In the genomic region with DNA sequence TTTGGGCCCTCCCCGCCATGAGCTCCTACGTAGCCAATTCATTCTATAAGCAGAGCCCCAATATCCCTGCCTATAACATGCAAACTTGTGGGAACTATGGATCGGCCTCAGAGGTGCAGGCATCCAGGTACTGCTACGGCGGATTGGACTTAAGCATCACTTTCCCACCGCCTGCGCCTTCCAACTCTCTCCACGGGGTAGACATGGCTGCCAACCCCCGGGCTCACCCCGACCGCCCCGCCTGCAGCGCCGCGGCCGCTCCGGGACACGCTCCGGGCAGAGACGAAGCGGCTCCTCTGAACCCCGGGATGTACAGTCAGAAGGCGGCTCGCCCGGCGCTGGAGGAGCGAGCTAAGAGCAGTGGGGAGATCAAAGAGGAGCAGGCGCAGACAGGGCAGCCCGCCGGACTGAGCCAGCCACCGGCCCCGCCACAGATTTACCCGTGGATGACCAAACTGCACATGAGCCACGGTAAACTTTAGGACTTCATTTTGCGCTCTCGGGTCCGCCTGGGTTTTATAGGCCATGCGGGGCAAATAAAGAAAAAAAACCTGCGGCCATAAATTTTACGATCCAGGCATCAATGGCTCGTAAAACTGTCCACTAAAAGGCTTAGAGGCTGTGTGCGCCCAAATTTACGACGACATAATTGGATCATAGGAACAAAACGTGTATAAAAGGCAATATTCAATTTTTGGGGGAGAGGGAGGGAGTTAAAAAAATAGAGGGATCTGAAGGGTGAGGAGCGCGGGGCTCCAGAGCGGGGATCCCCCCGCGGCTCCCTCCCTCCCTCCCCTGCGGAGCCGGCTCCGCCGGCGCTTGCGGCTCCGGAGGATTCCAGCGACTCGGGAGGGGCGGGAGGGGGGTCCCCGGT, we compare ENCODE assay signal across 8 cellular contexts. TPM values are rescaled to one million over a fixed set of nuclear protein-coding genes. Genes with fewer than 3 reads are reported as not detected.
DNase-seq lines count a peak whose midpoint lies in the region; ATAC-seq, FAIRE-seq and TF ChIP-seq lines count a peak whose summit lies in the region.

No MANE protein-coding gene starts in this region.

- H3K27me3 ChIP-seq in hepatocyte (peaks cover 73% of the 10 kb centered on the region), thoracic aorta (replicated peaks; ENCODE audit: insufficient read depth) (no peaks in the 10 kb centered on the region)

- H3K4me1 ChIP-seq in hepatocyte (ENCODE audit: insufficient read depth), result peaks cover 40% of the 10 kb centered on the region
- peaks cover 0 to 11% of the 10 kb centered on the region in 2 donors for H3K4me1 ChIP-seq in thoracic aorta (ENCODE audit: control insufficient read depth in 1 of 2, low read depth in 2 of 2)

- H3K4me3 ChIP-seq in hepatocyte, result peak overlapping the region; percentile 0
- H3K4me3 ChIP-seq in thoracic aorta, result peak overlapping the region; percentile 64

- H3K27ac Mint-ChIP-seq in activated CD8-positive, alpha-beta memory T cell treated with anti-CD3 and anti-CD28 coated beads, Interleukin-2, amount 10 ng/mL, durations not matched to agents 7 days and 5 days, result no peak overlapping the region

- 4% methylated on average over 55 of the region's 61 CpGs for WGBS in hepatocyte (ENCODE audit: low lambda C conversion rate, missing lambda C conversion rate)

- peak; percentile 40 for ATAC-seq in activated CD8-positive, alpha-beta memory T cell treated with anti-CD3 and anti-CD28 coated beads, Interleukin-2, amount 10 ng/mL, durations not matched to agents 7 days and 5 days
- ATAC-seq in thoracic aorta (ENCODE audit: insufficient number of reproducible peaks, low FRiP score, low read depth) (no peak), left lobe of liver (no peak)

- H3K36me3 Mint-ChIP-seq in activated CD8-positive, alpha-beta memory T cell treated with anti-CD3 and anti-CD28 coated beads, Interleukin-2, amount 10 ng/mL, durations not matched to agents 7 days and 5 days, result no peaks in the 10 kb centered on the region

- H3K9me2 ChIP-seq in hepatocyte (replicated peaks; ENCODE audit: insufficient read depth), result no peaks in the 10 kb centered on the region

- CTCF ChIA-PET in activated CD8-positive, alpha-beta memory T cell treated with anti-CD3 and anti-CD28 coated beads, Interleukin-2, amount 10 ng/mL, durations not matched to agents 7 days and 5 days (lab: Charles Lee), result interaction anchor here (0.6 to 15.1 kb wide), 36 partner anchors 8 to 288 kb away, joined by 3 to 229 read pairs (median 7); a partner anchor contains a TSS

- peak overlapping the region; percentile 79 for H3K4me2 ChIP-seq in hepatocyte

- no peak for TF ChIP-seq CTCF in hepatocyte (IDR thresholded peaks at IDR 0.05; ENCODE audit: poor library complexity)
- no peak for TF ChIP-seq CTCF in thoracic aorta (IDR thresholded peaks at IDR 0.05)

- no peak for FAIRE-seq in frontal cortex (lab: Jason Lieb, UNC)

- no peak overlapping the region for H2AFZ ChIP-seq in hepatocyte

- peak overlapping the region; percentile 2 for H3K27ac ChIP-seq in hepatocyte
- no peak overlapping the region for H3K27ac ChIP-seq in thoracic aorta

- no peak for DNase-seq in activated CD8-positive, alpha-beta memory T cell treated with anti-CD3 and anti-CD28 coated beads, Interleukin-2, amount 10 ng/mL, durations not matched to agents 7 days and 5 days
- no peak for DNase-seq in activated CD8-positive, alpha-beta memory T cell treated with anti-CD3 and anti-CD28 coated beads, Interleukin-2, amount 50 U/mL, for 48 hours
- DNase-seq in SW480 (ENCODE audit: low spot score) (peak; percentile 89), hepatocyte (ENCODE audit: low spot score) (peak; percentile 84), thoracic aorta (ENCODE audit: low spot score) (no peak), frontal cortex (ENCODE audit: low spot score in 2 of 2) (no peak), pons (ENCODE audit: low spot score) (no peak), left lobe of liver (ENCODE audit: low spot score) (no peak)

- H3K36me3 ChIP-seq in hepatocyte (replicated peaks; ENCODE audit: insufficient read depth, low read depth) (no peaks in the 10 kb centered on the region), thoracic aorta (peaks cover 3% of the 10 kb centered on the region)

- no peaks in the 10 kb centered on the region for H4K20me1 ChIP-seq in hepatocyte (ENCODE audit: insufficient read depth, poor library complexity, severe bottlenecking)

- H3K4me3 Mint-ChIP-seq in activated CD8-positive, alpha-beta memory T cell treated with anti-CD3 and anti-CD28 coated beads, Interleukin-2, amount 10 ng/mL, durations not matched to agents 7 days and 5 days, result peak overlapping the region; percentile 49

- no peaks in the 10 kb centered on the region for H3K79me2 ChIP-seq in hepatocyte

- H3K9me3 Mint-ChIP-seq in activated CD8-positive, alpha-beta memory T cell treated with anti-CD3 and anti-CD28 coated beads, Interleukin-2, amount 10 ng/mL, durations not matched to agents 7 days and 5 days (ENCODE audit: low read depth), result no peaks in the 10 kb centered on the region

- H3K9me3 ChIP-seq in hepatocyte (ENCODE audit: low read depth) (no peaks in the 10 kb centered on the region), thoracic aorta (no peaks in the 10 kb centered on the region)

- H3K4me1 Mint-ChIP-seq in activated CD8-positive, alpha-beta memory T cell treated with anti-CD3 and anti-CD28 coated beads, Interleukin-2, amount 10 ng/mL, durations not matched to agents 7 days and 5 days, result peaks cover 22% of the 10 kb centered on the region

- peaks cover 91% of the 10 kb centered on the region for H3K27me3 Mint-ChIP-seq in activated CD8-positive, alpha-beta memory T cell treated with anti-CD3 and anti-CD28 coated beads, Interleukin-2, amount 10 ng/mL, durations not matched to agents 7 days and 5 days

RNA-seq across cellular contexts. Expression of a gene that starts 0.5 kb away (rescaled TPM):
- total RNA-seq in activated CD8-positive, alpha-beta memory T cell treated with anti-CD3 and anti-CD28 coated beads, Interleukin-2, amount 10 ng/mL, durations not matched to agents 7 days and 5 days, result not detected
- total RNA-seq in hepatocyte (0.20 and 0.40 TPM in 2 replicates), thoracic aorta (1 to 10 TPM in 1 of 2 donors, not detected in 1; 1.8 TPM), frontal cortex (not detected), left lobe of liver (not detected)
- 0.18 and 1.1 TPM in 2 replicates for polyA plus RNA-seq in hepatocyte

RNA-seq across cellular contexts. Expression of a gene that starts 5.1 kb away (rescaled TPM):
- not detected for total RNA-seq in activated CD8-positive, alpha-beta memory T cell treated with anti-CD3 and anti-CD28 coated beads, Interleukin-2, amount 10 ng/mL, durations not matched to agents 7 days and 5 days
- total RNA-seq in hepatocyte (2.6 and 4.5 TPM in 2 replicates), thoracic aorta (not detected), frontal cortex (not detected), left lobe of liver (not detected)
- polyA plus RNA-seq in hepatocyte, result 11.1 and 12.1 TPM in 2 replicates

RNA-seq across cellular contexts. Expression of a gene that starts 20.3 kb away (rescaled TPM):
- 1 to 10 TPM; 1.5 to 1.9 TPM for total RNA-seq in activated CD8-positive, alpha-beta memory T cell treated with anti-CD3 and anti-CD28 coated beads, Interleukin-2, amount 10 ng/mL, durations not matched to agents 7 days and 5 days
- 1.5 and 2.1 TPM in 2 replicates for total RNA-seq in hepatocyte
- polyA plus RNA-seq in hepatocyte, result 4.4 and 4.8 TPM in 2 replicates
- 1 to 10 TPM in 1 of 2 donors, not detected in 1; 1.2 TPM for total RNA-seq in thoracic aorta
- total RNA-seq in frontal cortex, result not detected
- total RNA-seq in left lobe of liver, result 0.10 TPM

RNA-seq across cellular contexts. Expression of a gene that starts 24.6 kb away (rescaled TPM):
- not detected for total RNA-seq in activated CD8-positive, alpha-beta memory T cell treated with anti-CD3 and anti-CD28 coated beads, Interleukin-2, amount 10 ng/mL, durations not matched to agents 7 days and 5 days
- 1.6 and 2.0 TPM in 2 replicates for total RNA-seq in hepatocyte
- 6.4 and 8.5 TPM in 2 replicates for polyA plus RNA-seq in hepatocyte
- not detected for total RNA-seq in thoracic aorta
- not detected for total RNA-seq in frontal cortex
- total RNA-seq in left lobe of liver, result not detected

RNA-seq across cellular contexts. Expression of a gene that starts 33.4 kb away (rescaled TPM):
- total RNA-seq in activated CD8-positive, alpha-beta memory T cell treated with anti-CD3 and anti-CD28 coated beads, Interleukin-2, amount 10 ng/mL, durations not matched to agents 7 days and 5 days, result not detected
- total RNA-seq in hepatocyte (0.10 and 0.60 TPM in 2 replicates), thoracic aorta (not detected), frontal cortex (not detected), left lobe of liver (not detected)
- 2.7 and 4.1 TPM in 2 replicates for polyA plus RNA-seq in hepatocyte

Comparison
In these comparisons a context has a peak if more than half of its experiments do, and no peak if none do; other contexts are left out.
1. DNase-seq: peak in SW480 (single experiment) and hepatocyte (single experiment); none in activated CD8-positive, alpha-beta memory T cell treated with anti-CD3 and anti-CD28 coated beads, Interleukin-2, amount 10 ng/mL, durations not matched to agents 7 days and 5 days (single experiment), activated CD8-positive, alpha-beta memory T cell treated with anti-CD3 and anti-CD28 coated beads, Interleukin-2, amount 50 U/mL, for 48 hours (single experiment), thoracic aorta (single experiment), frontal cortex (0 of 2), pons (single experiment) and left lobe of liver (single experiment).